Comparison of ENCODE assay signal across 9 cellular contexts in genomic region chr16:13866073-13866472, GRCh38. TPM values are rescaled to one million over a fixed set of nuclear protein-coding genes. Genes with fewer than 3 reads are reported as not detected.
DNase-seq lines count a peak whose midpoint lies in the region; ATAC-seq and TF ChIP-seq lines count a peak whose summit lies in the region.
"Had no signal": no experiment of that assay in that cellular context is flagged by ENCODE, and none has a peak within 500 bp of the region (broad histone marks: within the 10 kb centered on the region; RNA-seq: fewer than 3 reads in every experiment).

No MANE protein-coding gene starts in this region.

- DNase-seq in Daoy (ENCODE audit: low read depth) = peak; percentile 79
- DNase-seq in activated naive CD4-positive, alpha-beta T cell treated with Interleukin-2 at 50 U/mL for 16 hours = peak; percentile 25
- peak; percentile 77 for DNase-seq in cardiac septum (ENCODE audit: low spot score)
- DNase-seq in retinal pigment epithelial cell (ENCODE audit: low read depth) = no peak
- no peak for DNase-seq in GF-D8 (lab: John Stamatoyannopoulos, UW)

- H3K36me3 ChIP-seq in OCI-LY3 (replicated peaks; ENCODE audit: low read depth, low read length) = peaks cover 8% of the 10 kb centered on the region
- H3K36me3 ChIP-seq: suprapubic skin had no signal

- peaks cover 13% of the 10 kb centered on the region for H3K4me1 ChIP-seq in OCI-LY3 (ENCODE audit: low read length)
- H3K4me1 ChIP-seq: suprapubic skin had no signal

- H2AFZ ChIP-seq in OCI-LY3 (ENCODE audit: low read depth, low read length) = no peak overlapping the region

- ATAC-seq in HG02885 (IDR thresholded peaks at IDR 0.05; ENCODE audit: poor library complexity, unreplicated experiment) (peak; percentile 75), GM21526 (IDR thresholded peaks at IDR 0.05; ENCODE audit: low FRiP score, unreplicated experiment) (no peak)

- H3K27ac ChIP-seq in OCI-LY3 (ENCODE audit: low read length) = no peak overlapping the region
- H3K27ac ChIP-seq: suprapubic skin had no signal

- no peak overlapping the region for H3K9ac ChIP-seq in OCI-LY3 (ENCODE audit: low read length)

- intact Hi-C loops in cardiac septum (cut with DNase I) = loop anchor here (2.0 kb wide), 1 partner anchor 53 kb away; no protein-coding TSS in a partner anchor

- 0 out of 2 replicates have a peak, but pooled peaks cover 8% of the 10 kb centered on the region for H3K9me3 ChIP-seq in OCI-LY3 (ENCODE audit: insufficient read depth, low read length)
- H3K9me3 ChIP-seq: suprapubic skin had no signal

- 0 out of 2 replicates have a peak, but pooled peaks cover 2% of the 10 kb centered on the region for H3K27me3 ChIP-seq in OCI-LY3 (ENCODE audit: low read depth, low read length)
- H3K27me3 ChIP-seq: suprapubic skin had no signal

- TF ChIP-seq CTCF in OCI-LY3 (IDR thresholded peaks at IDR 0.05; ENCODE audit: low read depth, low read length) = peak; percentile 43
- TF ChIP-seq CTCF in retinal pigment epithelial cell (conservative IDR thresholded peaks at IDR 0.05; ENCODE audit: low read depth, low read length) = peak; percentile 67

- H3K4me2 ChIP-seq in OCI-LY3 (ENCODE audit: low read length) = no peak overlapping the region

- H3K79me2 ChIP-seq in OCI-LY3 (ENCODE audit: low read length) = no peaks in the 10 kb centered on the region

- H4K20me1 ChIP-seq in OCI-LY3 (ENCODE audit: insufficient read depth, low read length) = no peaks in the 10 kb centered on the region

- H3K4me3 ChIP-seq in OCI-LY3 (ENCODE audit: low read length) = no peak overlapping the region
- no peak overlapping the region for H3K4me3 ChIP-seq in retinal pigment epithelial cell (ENCODE audit: low read length)
- H3K4me3 ChIP-seq: suprapubic skin had no signal

RNA-seq across cellular contexts. Expression of gene ERCC4, which starts 53.9 kb away (rescaled TPM):
- total RNA-seq in Daoy (2014; rRNA removed; shearing (Covaris generic)) = 8.2 and 20.6 TPM in 2 replicates
- 12.4 TPM for total RNA-seq in cardiac septum

Comparison
In these comparisons a context has a peak if more than half of its experiments do, and no peak if none do; other contexts are left out.
1. DNase-seq: peak in Daoy (single experiment), activated naive CD4-positive, alpha-beta T cell treated with Interleukin-2 at 50 U/mL for 16 hours (single experiment) and cardiac septum (single experiment); none in retinal pigment epithelial cell (single experiment) and GF-D8 (single experiment).